ENCODE assay signal across 12 cellular contexts in the genomic region with DNA sequence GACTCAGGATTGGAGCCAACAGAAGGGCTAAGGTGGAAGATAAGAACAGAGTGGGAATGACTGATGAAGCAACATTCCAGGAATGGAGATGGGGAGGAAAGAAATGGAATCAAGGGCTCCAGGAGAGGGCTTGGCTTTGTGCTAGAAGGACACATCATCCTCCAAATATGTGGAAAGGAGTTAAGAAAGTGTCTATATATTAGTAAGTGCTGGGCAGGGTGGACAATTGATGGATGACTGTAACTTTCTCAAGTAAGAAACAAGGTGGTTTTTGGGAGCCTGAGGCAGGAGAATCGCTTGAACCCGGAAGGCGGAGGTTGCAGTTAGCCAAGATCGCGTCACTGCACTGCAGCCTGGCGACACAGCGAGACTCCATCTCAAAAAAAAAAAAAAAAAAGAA.
DNase-seq lines count a peak whose midpoint lies in the region; ATAC-seq and TF ChIP-seq lines count a peak whose summit lies in the region.
"Had no signal": no experiment of that assay in that cellular context is flagged by ENCODE, and none has a peak within 500 bp of the region (broad histone marks: within the 10 kb centered on the region; RNA-seq: fewer than 3 reads in every experiment).

No MANE protein-coding gene starts in this region.

- no peak for TF ChIP-seq CTCF in AG04449 (IDR thresholded peaks at IDR 0.05; ENCODE audit: insufficient read depth, low read length, missing control alignments)
- TF ChIP-seq CTCF in glutamatergic neuron (IDR thresholded peaks at IDR 0.05; ENCODE audit: partially characterized antibody, unreplicated experiment): no peak

- no peak overlapping the region for H3K27ac Mint-ChIP-seq in activated T-helper 2 cell treated with anti-CD3 and anti-CD28 coated beads, Interferon-gamma antibody, Interleukin-2, Interleukin-4, amounts not matched to agents 10 μg/mL and 5 μg/mL and 100 μg/mL, durations not matched to agents 14 hours and 24 hours and 36 hours
- no peak overlapping the region for H3K27ac Mint-ChIP-seq in glutamatergic neuron (ENCODE audit: unreplicated experiment)

- no peak for ATAC-seq in stimulated activated naive CD8-positive, alpha-beta T cell treated with anti-CD3 and anti-CD28 coated beads, Interleukin-15, Interleukin-2, amounts not matched to agents 100 U/mL and 50 U/mL, for 24 hours
- no peak for ATAC-seq in HG02981 (IDR thresholded peaks at IDR 0.05; ENCODE audit: unreplicated experiment)

- no peak for TF ChIP-seq POLR2A in erythroblast (IDR thresholded peaks at IDR 0.05; ENCODE audit: low read length)

- peaks cover 16% of the 10 kb centered on the region for H3K4me1 Mint-ChIP-seq in activated T-helper 2 cell treated with anti-CD3 and anti-CD28 coated beads, Interferon-gamma antibody, Interleukin-2, Interleukin-4, amounts not matched to agents 10 μg/mL and 5 μg/mL and 100 μg/mL, durations not matched to agents 14 hours and 24 hours and 36 hours (ENCODE audit: low read depth)
- H3K4me1 Mint-ChIP-seq in glutamatergic neuron (ENCODE audit: low read depth, unreplicated experiment): no peaks in the 10 kb centered on the region

- H3K27me3 Mint-ChIP-seq in activated T-helper 2 cell treated with anti-CD3 and anti-CD28 coated beads, Interferon-gamma antibody, Interleukin-2, Interleukin-4, amounts not matched to agents 10 μg/mL and 5 μg/mL and 100 μg/mL, durations not matched to agents 14 hours and 24 hours and 36 hours (ENCODE audit: low read depth): peaks cover 6% of the 10 kb centered on the region
- H3K27me3 Mint-ChIP-seq in glutamatergic neuron (ENCODE audit: unreplicated experiment): peaks cover 2% of the 10 kb centered on the region

- intact Hi-C loops in activated T-helper 2 cell treated with anti-CD3 and anti-CD28 coated beads, Interferon-gamma antibody, Interleukin-2, Interleukin-4, amounts not matched to agents 10 μg/mL and 5 μg/mL and 100 μg/mL, durations not matched to agents 14 hours and 24 hours and 36 hours (cut with micrococcal nuclease): no loop called here

- H3K36me3 Mint-ChIP-seq in activated T-helper 2 cell treated with anti-CD3 and anti-CD28 coated beads, Interferon-gamma antibody, Interleukin-2, Interleukin-4, amounts not matched to agents 10 μg/mL and 5 μg/mL and 100 μg/mL, durations not matched to agents 14 hours and 24 hours and 36 hours (ENCODE audit: low read depth): peaks cover 9% of the 10 kb centered on the region
- no peaks in the 10 kb centered on the region for H3K36me3 Mint-ChIP-seq in glutamatergic neuron (ENCODE audit: unreplicated experiment)

- no peaks in the 10 kb centered on the region for H3K9me3 Mint-ChIP-seq in activated T-helper 2 cell treated with anti-CD3 and anti-CD28 coated beads, Interferon-gamma antibody, Interleukin-2, Interleukin-4, amounts not matched to agents 10 μg/mL and 5 μg/mL and 100 μg/mL, durations not matched to agents 14 hours and 24 hours and 36 hours
- no peaks in the 10 kb centered on the region for H3K9me3 Mint-ChIP-seq in glutamatergic neuron (ENCODE audit: unreplicated experiment)

- peak overlapping the region; percentile 45 for H3K4me3 Mint-ChIP-seq in activated T-helper 2 cell treated with anti-CD3 and anti-CD28 coated beads, Interferon-gamma antibody, Interleukin-2, Interleukin-4, amounts not matched to agents 10 μg/mL and 5 μg/mL and 100 μg/mL, durations not matched to agents 14 hours and 24 hours and 36 hours (ENCODE audit: low read depth)
- H3K4me3 Mint-ChIP-seq in glutamatergic neuron (ENCODE audit: unreplicated experiment): no peak overlapping the region

- no peak overlapping the region for H3K4me3 ChIP-seq in AG04449 (ENCODE audit: low read depth, low read length)

- POLR2A ChIA-PET in AG04449 (lab: Yijun Ruan, JAX): no interaction called here

- CTCF ChIA-PET in AG04449 (lab: Yijun Ruan, JAX): interaction anchor here (0.7 to 1.9 kb wide), 5 partner anchors 15 to 662 kb away, joined by 3 to 8 read pairs (median 4); partner anchors contain the start of gene SLC39A8

- DNase-seq in AG04449 (ENCODE audit: low read depth, low spot score): peak; percentile 44
- peak; percentile 78 for DNase-seq in HCEC 1CT
- DNase-seq in activated T-helper 2 cell treated with anti-CD3 and anti-CD28 coated beads, Interferon-gamma antibody, Interleukin-2, Interleukin-4, amounts not matched to agents 10 μg/mL and 5 μg/mL and 100 μg/mL, durations not matched to agents 14 hours and 24 hours and 36 hours (ENCODE audit: low spot score): no peak
- DNase-seq in islet precursor cell: peak; percentile 89
- no peak for DNase-seq in stimulated activated naive CD8-positive, alpha-beta T cell treated with anti-CD3 and anti-CD28 coated beads, Interleukin-15, Interleukin-2, amounts not matched to agents 100 U/mL and 50 U/mL, for 24 hours
- DNase-seq in glutamatergic neuron: no peak
- DNase-seq in erythroblast (lab: John Stamatoyannopoulos, UW): no peak
- DNase-seq: activated naive CD4-positive, alpha-beta T cell treated with Interleukin-2 at 50 U/mL for 16 hours; Kasumi-1; midbrain; NCI-H774 had no signal

Comparison
In these comparisons a context has a peak if more than half of its experiments do, and no peak if none do; other contexts are left out.
1. DNase-seq: peak in AG04449 (single experiment), HCEC 1CT (single experiment) and islet precursor cell (single experiment); none in activated T-helper 2 cell treated with anti-CD3 and anti-CD28 coated beads, Interferon-gamma antibody, Interleukin-2, Interleukin-4, amounts not matched to agents 10 μg/mL and 5 μg/mL and 100 μg/mL, durations not matched to agents 14 hours and 24 hours and 36 hours (single experiment), stimulated activated naive CD8-positive, alpha-beta T cell treated with anti-CD3 and anti-CD28 coated beads, Interleukin-15, Interleukin-2, amounts not matched to agents 100 U/mL and 50 U/mL, for 24 hours (single experiment), glutamatergic neuron (single experiment) and erythroblast (0 of 2).